ENCODE assay signal across 26 cellular contexts in genomic region chr13:113160983-113161382, GRCh38. TPM values are rescaled to one million over a fixed set of nuclear protein-coding genes. Genes with fewer than 3 reads are reported as not detected.
A peak's percentile ranks its signal among the peaks of the same experiment; 100 is the strongest.
DNase-seq lines count a peak whose midpoint lies in the region; ATAC-seq and TF ChIP-seq lines count a peak whose summit lies in the region.
"Had no signal": no experiment of that assay in that cellular context is flagged by ENCODE, and none has a peak within 500 bp of the region (broad histone marks: within the 10 kb centered on the region; RNA-seq: fewer than 3 reads in every experiment).

No MANE protein-coding gene starts in this region.

- WGBS in tibial nerve, 2 donors = 42 to 58% methylated on average over 9 to 12 of the region's 12 CpGs

- peak overlapping the region; percentile 78 for H3K4me3 Mint-ChIP-seq in T-helper 1 cell treated with Interleukin-12 subunit alpha and Interleukin-12 subunit beta and Interleukin-4 antibody, amounts not matched to agents 30 μg/mL and 1 μg/mL, for 36 hours
- peak overlapping the region in 3 of 7 donors; percentile 39 to 42 (median 41) for H3K4me3 Mint-ChIP-seq in CD8-positive, alpha-beta memory T cell
- peak overlapping the region; percentile 58 for H3K4me3 Mint-ChIP-seq in activated T-helper 2 cell treated with anti-CD3 and anti-CD28 coated beads, Interferon-gamma antibody, Interleukin-2, Interleukin-4, amounts not matched to agents 10 μg/mL and 5 μg/mL and 100 μg/mL, durations not matched to agents 14 hours and 24 hours and 36 hours (ENCODE audit: low read depth)
- H3K4me3 Mint-ChIP-seq in natural killer cell = peak overlapping the region; percentile 47
- H3K4me3 Mint-ChIP-seq: activated B cell treated with CpG ODN at 0.5 μM for 24 hours had no signal

- ATAC-seq in natural killer cell = no peak
- ATAC-seq: GM12878, HCT116, heart right ventricle, left ventricle myocardium superior had no signal

- peaks cover 8% of the 10 kb centered on the region for H3K9me3 Mint-ChIP-seq in T-helper 1 cell treated with Interleukin-12 subunit alpha and Interleukin-12 subunit beta and Interleukin-4 antibody, amounts not matched to agents 30 μg/mL and 1 μg/mL, for 36 hours
- no peaks in the 10 kb centered on the region for H3K9me3 Mint-ChIP-seq in CD8-positive, alpha-beta memory T cell
- peaks cover 4% of the 10 kb centered on the region for H3K9me3 Mint-ChIP-seq in activated T-helper 2 cell treated with anti-CD3 and anti-CD28 coated beads, Interferon-gamma antibody, Interleukin-2, Interleukin-4, amounts not matched to agents 10 μg/mL and 5 μg/mL and 100 μg/mL, durations not matched to agents 14 hours and 24 hours and 36 hours
- no peaks in the 10 kb centered on the region for H3K9me3 Mint-ChIP-seq in natural killer cell

- peak overlapping the region; percentile 67 for H3K27ac Mint-ChIP-seq in T-helper 1 cell treated with Interleukin-12 subunit alpha and Interleukin-12 subunit beta and Interleukin-4 antibody, amounts not matched to agents 30 μg/mL and 1 μg/mL, for 36 hours
- H3K27ac Mint-ChIP-seq in CD8-positive, alpha-beta memory T cell = peak overlapping the region in 6 of 8 donors; percentile 13 to 89 (median 68)
- peak overlapping the region; percentile 60 for H3K27ac Mint-ChIP-seq in activated T-helper 2 cell treated with anti-CD3 and anti-CD28 coated beads, Interferon-gamma antibody, Interleukin-2, Interleukin-4, amounts not matched to agents 10 μg/mL and 5 μg/mL and 100 μg/mL, durations not matched to agents 14 hours and 24 hours and 36 hours
- H3K27ac Mint-ChIP-seq in natural killer cell = peak overlapping the region in 1 of 2 donors; percentile 44
- H3K27ac Mint-ChIP-seq: activated B cell treated with CpG ODN at 0.5 μM for 24 hours had no signal

- no peak overlapping the region for H3K4me3 ChIP-seq in CD8-positive, alpha-beta memory T cell (ENCODE audit: low read length)
- no peak overlapping the region for H3K4me3 ChIP-seq in tibial nerve
- H3K4me3 ChIP-seq: GM12878, heart right ventricle, MG63, testis had no signal

- H3K4me1 Mint-ChIP-seq in T-helper 1 cell treated with Interleukin-12 subunit alpha and Interleukin-12 subunit beta and Interleukin-4 antibody, amounts not matched to agents 30 μg/mL and 1 μg/mL, for 36 hours (ENCODE audit: low read depth) = peaks cover 13% of the 10 kb centered on the region
- peaks cover 18 to 54% (median 45%) of the 10 kb centered on the region in 3 donors for H3K4me1 Mint-ChIP-seq in CD8-positive, alpha-beta memory T cell
- H3K4me1 Mint-ChIP-seq in activated T-helper 2 cell treated with anti-CD3 and anti-CD28 coated beads, Interferon-gamma antibody, Interleukin-2, Interleukin-4, amounts not matched to agents 10 μg/mL and 5 μg/mL and 100 μg/mL, durations not matched to agents 14 hours and 24 hours and 36 hours (ENCODE audit: low read depth) = peaks cover 19% of the 10 kb centered on the region
- peaks cover 22 to 26% of the 10 kb centered on the region in 2 donors for H3K4me1 Mint-ChIP-seq in natural killer cell

- H3K27me3 ChIP-seq in CD8-positive, alpha-beta memory T cell (ENCODE audit: insufficient read depth, low read length, poor library complexity, severe bottlenecking) = no peaks in the 10 kb centered on the region
- peaks cover 0 to 54% of the 10 kb centered on the region in 2 donors for H3K27me3 ChIP-seq in tibial nerve
- H3K27me3 ChIP-seq: testis had no signal

- H3K9me3 ChIP-seq in CD8-positive, alpha-beta memory T cell (ENCODE audit: low read length) = no peaks in the 10 kb centered on the region
- H3K9me3 ChIP-seq in tibial nerve = no peaks in the 10 kb centered on the region
- H3K9me3 ChIP-seq: MG63, testis had no signal

- H3K36me3 ChIP-seq in CD8-positive, alpha-beta memory T cell (ENCODE audit: insufficient read depth, low read length) = no peaks in the 10 kb centered on the region
- no peaks in the 10 kb centered on the region for H3K36me3 ChIP-seq in tibial nerve
- H3K36me3 ChIP-seq: heart right ventricle, MG63 had no signal

- peaks cover 9% of the 10 kb centered on the region for H3K36me3 Mint-ChIP-seq in T-helper 1 cell treated with Interleukin-12 subunit alpha and Interleukin-12 subunit beta and Interleukin-4 antibody, amounts not matched to agents 30 μg/mL and 1 μg/mL, for 36 hours (ENCODE audit: low read depth)
- no peaks in the 10 kb centered on the region for H3K36me3 Mint-ChIP-seq in CD8-positive, alpha-beta memory T cell
- H3K36me3 Mint-ChIP-seq in activated T-helper 2 cell treated with anti-CD3 and anti-CD28 coated beads, Interferon-gamma antibody, Interleukin-2, Interleukin-4, amounts not matched to agents 10 μg/mL and 5 μg/mL and 100 μg/mL, durations not matched to agents 14 hours and 24 hours and 36 hours (ENCODE audit: low read depth) = no peaks in the 10 kb centered on the region
- no peaks in the 10 kb centered on the region for H3K36me3 Mint-ChIP-seq in natural killer cell

- CTCF ChIA-PET in CD8-positive, alpha-beta memory T cell (lab: Charles Lee) = interaction anchor here (1.1 kb wide), 1 partner anchor 15 kb away, joined by 4 read pairs; no protein-coding TSS in a partner anchor

- peaks cover 12% of the 10 kb centered on the region for H3K27me3 Mint-ChIP-seq in T-helper 1 cell treated with Interleukin-12 subunit alpha and Interleukin-12 subunit beta and Interleukin-4 antibody, amounts not matched to agents 30 μg/mL and 1 μg/mL, for 36 hours (ENCODE audit: low read depth)
- no peaks in the 10 kb centered on the region for H3K27me3 Mint-ChIP-seq in CD8-positive, alpha-beta memory T cell
- peaks cover 4% of the 10 kb centered on the region for H3K27me3 Mint-ChIP-seq in activated T-helper 2 cell treated with anti-CD3 and anti-CD28 coated beads, Interferon-gamma antibody, Interleukin-2, Interleukin-4, amounts not matched to agents 10 μg/mL and 5 μg/mL and 100 μg/mL, durations not matched to agents 14 hours and 24 hours and 36 hours (ENCODE audit: low read depth)
- H3K27me3 Mint-ChIP-seq in natural killer cell (ENCODE audit: low read depth in 2 of 2) = peaks cover 0 to 15% of the 10 kb centered on the region in 2 donors

- intact Hi-C loops in activated T-helper 2 cell treated with anti-CD3 and anti-CD28 coated beads, Interferon-gamma antibody, Interleukin-2, Interleukin-4, amounts not matched to agents 10 μg/mL and 5 μg/mL and 100 μg/mL, durations not matched to agents 14 hours and 24 hours and 36 hours (cut with micrococcal nuclease) = no loop called here
- intact Hi-C loops in natural killer cell (cut with micrococcal nuclease) = no loop called here

- H3K4me1 ChIP-seq in CD8-positive, alpha-beta memory T cell (ENCODE audit: insufficient read depth, low read length) = peaks cover 13% of the 10 kb centered on the region
- no peaks in the 10 kb centered on the region for H3K4me1 ChIP-seq in tibial nerve
- H3K4me1 ChIP-seq: heart right ventricle, testis had no signal

- TF ChIP-seq CTCF in natural killer cell (IDR thresholded peaks at IDR 0.05) (no peak), tibial nerve (IDR thresholded peaks at IDR 0.05) (no peak)

- TF ChIP-seq EP300 in tibial nerve (IDR thresholded peaks at IDR 0.05) = no peak

- DNase-seq in T-helper 1 cell (no peak), natural killer cell (no peak), NCI-H1417 treated with DMSO at 0.1 percent for 48 hours (lab: John Stamatoyannopoulos, UW) (no peak), tibial nerve (ENCODE audit: low spot score in 2 of 2) (no peak), iPS-NIHi11 (ENCODE audit: low spot score) (no peak)
- DNase-seq in CD8-positive, alpha-beta memory T cell = no peak
- DNase-seq in activated T-helper 2 cell treated with anti-CD3 and anti-CD28 coated beads, Interferon-gamma antibody, Interleukin-2, Interleukin-4, amounts not matched to agents 10 μg/mL and 5 μg/mL and 100 μg/mL, durations not matched to agents 14 hours and 24 hours and 36 hours (ENCODE audit: low spot score) = no peak
- DNase-seq: activated B cell treated with CpG ODN at 0.5 μM for 24 hours; activated naive CD4-positive, alpha-beta T cell; DMS79 treated with DMSO at 0.1 percent for 48 hours; erythroblast; foreskin fibroblast; heart right ventricle; left ventricle myocardium superior; MG63; NCI-H1436 treated with DMSO at 0.1 percent for 48 hours; NCI-H524 treated with DMSO at 0.1 percent for 48 hours; testis had no signal

- no peak for TF ChIP-seq POLR2A in tibial nerve (IDR thresholded peaks at IDR 0.05)

- POLR2A ChIA-PET in CD8-positive, alpha-beta memory T cell (lab: Charles Lee) = interaction anchor here (0.7 kb wide), 1 partner anchor 49 kb away, joined by 3 read pairs; no protein-coding TSS in a partner anchor

- no peak overlapping the region for H3K27ac ChIP-seq in CD8-positive, alpha-beta memory T cell (ENCODE audit: low read depth, low read length)
- H3K27ac ChIP-seq in tibial nerve = no peak overlapping the region
- H3K27ac ChIP-seq: 22Rv1, heart right ventricle, testis had no signal

RNA-seq across cellular contexts. Expression of gene PROZ, which starts 2.5 kb away (rescaled TPM):
- total RNA-seq in CD8-positive, alpha-beta memory T cell = not detected
- not detected for polyA plus RNA-seq in CD8-positive, alpha-beta memory T cell
- total RNA-seq in activated T-helper 2 cell treated with anti-CD3 and anti-CD28 coated beads, Interferon-gamma antibody, Interleukin-2, Interleukin-4, amounts not matched to agents 10 μg/mL and 5 μg/mL and 100 μg/mL, durations not matched to agents 14 hours and 24 hours and 36 hours = not detected in 2 replicates
- total RNA-seq in natural killer cell (under 1 TPM in 1 of 3 donors, not detected in 2; 0.82 TPM), tibial nerve (not detected)
- total RNA-seq: activated B cell treated with CpG ODN at 0.5 μM for 24 hours, astrocyte, GM12878, left ventricle myocardium superior, pulmonary artery endothelial cell, SK-MEL-5 had no signal

RNA-seq across cellular contexts. Expression of gene F10, which starts 38.4 kb away (rescaled TPM):
- not detected for total RNA-seq in CD8-positive, alpha-beta memory T cell
- not detected for polyA plus RNA-seq in CD8-positive, alpha-beta memory T cell
- not detected in 2 replicates for total RNA-seq in activated T-helper 2 cell treated with anti-CD3 and anti-CD28 coated beads, Interferon-gamma antibody, Interleukin-2, Interleukin-4, amounts not matched to agents 10 μg/mL and 5 μg/mL and 100 μg/mL, durations not matched to agents 14 hours and 24 hours and 36 hours
- total RNA-seq in natural killer cell (not detected), tibial nerve (10 to 100 TPM; 12.0 to 44.3 (median 17.3) TPM)
- total RNA-seq: activated B cell treated with CpG ODN at 0.5 μM for 24 hours, GM12878, mononuclear cell, SK-MEL-5 had no signal
- polyA plus RNA-seq: GM12878 had no signal

RNA-seq across cellular contexts. Expression of gene PCID2, which starts 47.5 kb away (rescaled TPM):
- total RNA-seq in CD8-positive, alpha-beta memory T cell = 10 to 100 TPM; 60.1 to 62.3 TPM
- polyA plus RNA-seq in CD8-positive, alpha-beta memory T cell = 90.4 TPM
- 67.1 and 67.6 TPM in 2 replicates for total RNA-seq in activated T-helper 2 cell treated with anti-CD3 and anti-CD28 coated beads, Interferon-gamma antibody, Interleukin-2, Interleukin-4, amounts not matched to agents 10 μg/mL and 5 μg/mL and 100 μg/mL, durations not matched to agents 14 hours and 24 hours and 36 hours
- total RNA-seq in natural killer cell = 10 to 100 TPM; 26.4 to 68.9 (median 42.3) TPM
- 10 to 100 TPM; 38.6 to 61.5 (median 49.5) TPM for total RNA-seq in tibial nerve

RNA-seq across cellular contexts. Expression of gene CUL4A, which starts 48.4 kb away (rescaled TPM):
- 10 to 100 TPM; 82.5 to 87.3 TPM for total RNA-seq in CD8-positive, alpha-beta memory T cell
- 67.4 TPM for polyA plus RNA-seq in CD8-positive, alpha-beta memory T cell
- 83.3 and 83.8 TPM in 2 replicates for total RNA-seq in activated T-helper 2 cell treated with anti-CD3 and anti-CD28 coated beads, Interferon-gamma antibody, Interleukin-2, Interleukin-4, amounts not matched to agents 10 μg/mL and 5 μg/mL and 100 μg/mL, durations not matched to agents 14 hours and 24 hours and 36 hours
- total RNA-seq in natural killer cell = 10 to 100 TPM; 56.3 to 97.8 (median 97.7) TPM
- 100 to 1,000 TPM in 2 of 4 donors, 10 to 100 TPM in 2; 67.3 to 268 (median 101) TPM for total RNA-seq in tibial nerve

RNA-seq across cellular contexts. Expression of gene F7, which starts 55.4 kb away (rescaled TPM):
- total RNA-seq in CD8-positive, alpha-beta memory T cell = under 1 TPM; 0.22 to 0.29 TPM
- 0.14 TPM for polyA plus RNA-seq in CD8-positive, alpha-beta memory T cell
- not detected in 2 replicates for total RNA-seq in activated T-helper 2 cell treated with anti-CD3 and anti-CD28 coated beads, Interferon-gamma antibody, Interleukin-2, Interleukin-4, amounts not matched to agents 10 μg/mL and 5 μg/mL and 100 μg/mL, durations not matched to agents 14 hours and 24 hours and 36 hours
- total RNA-seq in natural killer cell (under 1 TPM in 2 of 3 donors, not detected in 1; 0.25 to 0.91 TPM), tibial nerve (not detected)
- total RNA-seq: activated B cell treated with CpG ODN at 0.5 μM for 24 hours, astrocyte, GM12878, left ventricle myocardium superior, pulmonary artery endothelial cell, SK-MEL-5 had no signal
- polyA plus RNA-seq: GM12878 had no signal

Comparison
In these comparisons a context has a peak if more than half of its experiments do, and no peak if none do; other contexts are left out.
1. RNA of gene F10, which starts 38.4 kb away (total RNA-seq): 12.0 to 44.3 TPM in tibial nerve; not detected in CD8-positive, alpha-beta memory T cell, not detected in activated T-helper 2 cell treated with anti-CD3 and anti-CD28 coated beads, Interferon-gamma antibody, Interleukin-2, Interleukin-4, amounts not matched to agents 10 μg/mL and 5 μg/mL and 100 μg/mL, durations not matched to agents 14 hours and 24 hours and 36 hours and not detected in natural killer cell; every median in the first group is over 10 times any median in the second.